ENCODE assay signal across 19 cellular contexts in genomic region chr14:104700224-104700623, GRCh38. TPM values are rescaled to one million over a fixed set of nuclear protein-coding genes. Genes with fewer than 3 reads are reported as not detected.
A peak's percentile ranks its signal among the peaks of the same experiment; 100 is the strongest.
DNase-seq lines count a peak whose midpoint lies in the region; ATAC-seq and TF ChIP-seq lines count a peak whose summit lies in the region.
"Had no signal": no experiment of that assay in that cellular context is flagged by ENCODE, and none has a peak within 500 bp of the region (broad histone marks: within the 10 kb centered on the region; RNA-seq: fewer than 3 reads in every experiment).

No MANE protein-coding gene starts in this region.

- H3K4me3 ChIP-seq in cardiac muscle cell (no peak overlapping the region), ascending aorta (no peak overlapping the region), right cardiac atrium (ENCODE audit: low read length) (no peak overlapping the region), upper lobe of left lung (peak overlapping the region in 1 of 4 donors; percentile 1)
- H3K4me3 ChIP-seq: adrenal gland, mucosa of descending colon, SJCRH30 had no signal

- H3K36me3 ChIP-seq in cardiac muscle cell (no peaks in the 10 kb centered on the region), ascending aorta (peaks cover 38 to 54% of the 10 kb centered on the region in 2 donors), upper lobe of left lung (peaks cover 0 to 56% (median 44%) of the 10 kb centered on the region in 4 donors)

- no peak for TF ChIP-seq CTCF in cardiac muscle cell (IDR thresholded peaks at IDR 0.05; ENCODE audit: low read depth, low read length)
- TF ChIP-seq CTCF in ascending aorta (IDR thresholded peaks at IDR 0.05): no peak
- no peak for TF ChIP-seq CTCF in upper lobe of left lung (IDR thresholded peaks at IDR 0.05)

- H3K4me1 ChIP-seq in cardiac muscle cell (ENCODE audit: low read depth) (peaks cover 19% of the 10 kb centered on the region), ascending aorta (peaks cover 25 to 47% of the 10 kb centered on the region in 2 donors), right cardiac atrium (ENCODE audit: control insufficient read depth, insufficient read depth, low read length) (peaks cover 8% of the 10 kb centered on the region), upper lobe of left lung (peaks cover 43 to 52% (median 48%) of the 10 kb centered on the region in 4 donors)
- H3K4me1 ChIP-seq: SJCRH30 had no signal

- 46% methylated on average over 13 of the region's 13 CpGs for WGBS in right cardiac atrium
- WGBS in upper lobe of left lung, 2 donors: 49 to 77% methylated on average over 4 to 13 of the region's 13 CpGs

- DNase-seq in cardiac muscle cell (ENCODE audit: low read depth in 1 of 2, low spot score in 1 of 2) (peak in 1 of 2 donors; percentile 58), Right ventricle myocardium inferior (ENCODE audit: missing footprints) (no peak), ascending aorta (ENCODE audit: low spot score in 2 of 2) (no peak), right cardiac atrium (no peak), upper lobe of left lung (peak in 1 of 2 donors; percentile 61), COLO829 (ENCODE audit: low spot score) (no peak), NCI-H1930 (lab: John Stamatoyannopoulos, UW) (no peak), anterior cingulate cortex (lab: John Stamatoyannopoulos, UW) (no peak)
- DNase-seq: activated effector memory CD4-positive, alpha-beta T cell treated with anti-CD3 and anti-CD28 coated beads, Interleukin-2, amount 50 U/mL, for 16 hours; adrenal gland; CD4-positive, alpha-beta memory T cell; DND-41; left colon; mucosa of descending colon; NCI-H2081; NCI-H526; SJCRH30; stimulated activated naive CD4-positive, alpha-beta T cell; T-helper 9 cell had no signal

- H3K9me3 ChIP-seq in cardiac muscle cell (ENCODE audit: low read depth): no peaks in the 10 kb centered on the region
- H3K9me3 ChIP-seq in ascending aorta: no peaks in the 10 kb centered on the region
- H3K9me3 ChIP-seq in right cardiac atrium (ENCODE audit: control insufficient read depth, low read length): no peaks in the 10 kb centered on the region
- H3K9me3 ChIP-seq in upper lobe of left lung: no peaks in the 10 kb centered on the region
- H3K9me3 ChIP-seq: adrenal gland, mucosa of descending colon, SJCRH30 had no signal

- no peak for TF ChIP-seq POLR2A in upper lobe of left lung (IDR thresholded peaks at IDR 0.05)

- H3K27me3 ChIP-seq in cardiac muscle cell (no peaks in the 10 kb centered on the region), ascending aorta (no peaks in the 10 kb centered on the region), right cardiac atrium (ENCODE audit: control insufficient read depth, insufficient read depth) (no peaks in the 10 kb centered on the region), upper lobe of left lung (no peaks in the 10 kb centered on the region)
- H3K27me3 ChIP-seq: adrenal gland, SJCRH30 had no signal

- intact Hi-C loops in Right ventricle myocardium inferior (cut with DNase I): no loop called here
- intact Hi-C loops in ascending aorta (cut with DNase I): no loop called here
- intact Hi-C loops in right cardiac atrium (cut with DNase I): no loop called here

- H3K27ac ChIP-seq in cardiac muscle cell (peak overlapping the region; percentile 86), ascending aorta (peak overlapping the region; percentile 57 to 60), right cardiac atrium (ENCODE audit: low read length) (peak overlapping the region; percentile 12), upper lobe of left lung (peak overlapping the region in 3 of 4 donors; percentile 35 to 88 (median 48))
- H3K27ac ChIP-seq: SJCRH30 had no signal

- ATAC-seq in Right ventricle myocardium inferior (no peak), right cardiac atrium (peak in 1 of 2 donors; percentile 8), upper lobe of left lung (ENCODE audit: low FRiP score in 2 of 2) (no peak)
- ATAC-seq: left colon, mucosa of descending colon had no signal

- no peak for TF ChIP-seq EP300 in upper lobe of left lung (IDR thresholded peaks at IDR 0.05)

RNA-seq across cellular contexts. Expression of gene INF2, which starts 10.8 kb away (rescaled TPM):
- total RNA-seq in cardiac muscle cell (36.5 and 62.4 TPM in 2 replicates), Right ventricle myocardium inferior (31.1 TPM), ascending aorta (249 TPM), right cardiac atrium (10 to 100 TPM; 36.2 to 46.4 (median 42.3) TPM), upper lobe of left lung (100 to 1,000 TPM in 5 of 6 donors, 10 to 100 TPM in 1; 65.2 to 259 (median 131) TPM)
- polyA plus RNA-seq in cardiac muscle cell (14.1 and 14.5 TPM in 2 replicates), right cardiac atrium (36.6 TPM)

RNA-seq across cellular contexts. Expression of gene ADSS1, which starts 23.8 kb away (rescaled TPM):
- total RNA-seq in cardiac muscle cell: 53.8 and 63.8 TPM in 2 replicates
- 53.4 and 73.3 TPM in 2 replicates for polyA plus RNA-seq in cardiac muscle cell
- 191 TPM for total RNA-seq in Right ventricle myocardium inferior
- total RNA-seq in ascending aorta: 30.2 TPM
- total RNA-seq in right cardiac atrium: 100 to 1,000 TPM; 156 to 212 (median 188) TPM
- polyA plus RNA-seq in right cardiac atrium: 217 TPM
- total RNA-seq in upper lobe of left lung: 10 to 100 TPM in 1 of 6 donors, 1 to 10 TPM in 5; 4.9 to 34.6 (median 6.2) TPM

RNA-seq across cellular contexts. Expression of gene SIVA1, which starts 52.7 kb away (rescaled TPM):
- 217 and 278 TPM in 2 replicates for total RNA-seq in cardiac muscle cell
- 124 and 145 TPM in 2 replicates for polyA plus RNA-seq in cardiac muscle cell
- 54.4 TPM for total RNA-seq in Right ventricle myocardium inferior
- total RNA-seq in ascending aorta: 410 TPM
- total RNA-seq in right cardiac atrium: 10 to 100 TPM; 74.6 to 88.5 (median 85.1) TPM
- polyA plus RNA-seq in right cardiac atrium: 201 TPM
- 100 to 1,000 TPM in 2 of 6 donors, 10 to 100 TPM in 4; 72.3 to 241 (median 91.0) TPM for total RNA-seq in upper lobe of left lung

Comparison
In these comparisons a context has a peak if more than half of its experiments do, and no peak if none do; other contexts are left out.
1. H3K27ac ChIP-seq: peak in every context shown above with its lines; median percentile 86 in cardiac muscle cell; 58 in ascending aorta; 48 in upper lobe of left lung; 12 in right cardiac atrium.